ENCODE assay signal across 2 cellular contexts in genomic region chr12:127696963-127697362, GRCh38.
TF ChIP-seq lines count a peak whose summit lies in the region.

No MANE protein-coding gene starts in this region.

TF ChIP-seq in GM12891, 5 proteins besides CTCF, POLR2A, EP300 and RAD21 (continued from another document):
- no peak for TF ChIP-seq TAF1 (IDR thresholded peaks at IDR 0.05; ENCODE audit: low read depth, low read length)
- no peak for TF ChIP-seq POU2F2 (IDR thresholded peaks at IDR 0.05; ENCODE audit: low read depth, low read length)

TF ChIP-seq in IMR-90, 13 proteins besides CTCF, POLR2A, EP300 and RAD21 (continued from another document):
- TF ChIP-seq ELK1 (IDR thresholded peaks at IDR 0.05; ENCODE audit: borderline replicate concordance, low read depth, low read length) (no peak), CHD1 (IDR thresholded peaks at IDR 0.05; ENCODE audit: low read depth, low read length) (no peak), NFE2L2 (IDR thresholded peaks at IDR 0.05; ENCODE audit: low read depth, low read length) (no peak), CEBPB (IDR thresholded peaks at IDR 0.05; ENCODE audit: low read depth, low read length) (no peak), MAFK (IDR thresholded peaks at IDR 0.05; ENCODE audit: low read depth, low read length) (no peak), FOS (IDR thresholded peaks at IDR 0.05; ENCODE audit: low read depth, low read length) (no peak), BHLHE40 (IDR thresholded peaks at IDR 0.05; ENCODE audit: low read depth, low read length) (no peak), USF2 (IDR thresholded peaks at IDR 0.05; ENCODE audit: low read depth, low read length) (no peak), RFX5 (IDR thresholded peaks at IDR 0.05; ENCODE audit: low read depth, low read length) (no peak), SMC3 (IDR thresholded peaks at IDR 0.05; ENCODE audit: low read depth, low read length) (no peak)
TF ChIP-seq in IMR-90: peak in this region for 0.
